In the genomic region with DNA sequence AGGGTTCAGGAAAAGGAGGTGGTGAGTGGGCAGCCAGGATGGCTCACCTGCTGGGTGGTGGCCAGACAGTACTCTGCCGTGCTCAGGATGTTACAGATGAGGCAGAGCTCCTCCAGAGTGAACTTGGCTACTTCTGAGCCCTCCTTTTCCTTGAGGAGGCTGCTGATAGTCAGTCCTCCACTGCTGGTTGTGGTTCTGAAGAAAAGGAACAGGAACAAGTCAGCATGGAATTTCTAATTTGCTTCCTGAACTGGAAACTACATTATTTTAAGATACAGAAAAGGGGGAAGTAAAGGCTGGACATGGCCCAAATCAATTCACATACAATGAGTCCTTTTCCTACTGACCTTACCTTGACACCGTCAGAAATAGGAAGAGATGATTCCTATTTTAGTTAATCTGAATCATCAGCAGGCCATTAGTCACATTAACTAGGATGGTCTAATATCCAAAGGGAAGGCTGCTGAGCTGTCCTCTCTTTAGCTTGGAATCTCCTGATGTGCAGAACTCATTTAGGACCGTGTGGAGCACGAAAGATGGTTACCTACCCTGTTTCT, we compare ENCODE assay signal across 7 cellular contexts.
A peak's percentile ranks its signal among the peaks of the same experiment; 100 is the strongest.
DNase-seq lines count a peak whose midpoint lies in the region; ATAC-seq and TF ChIP-seq lines count a peak whose summit lies in the region.

No MANE protein-coding gene starts in this region.

- H3K4me1 ChIP-seq in PC-9 (replicated peaks; ENCODE audit: insufficient read depth) (peaks cover 19% of the 10 kb centered on the region), thymus (ENCODE audit: control insufficient read depth, insufficient read depth, low read length) (no peaks in the 10 kb centered on the region)

- no peaks in the 10 kb centered on the region for H3K9me3 ChIP-seq in PC-9 (ENCODE audit: insufficient read depth, low read depth)
- no peaks in the 10 kb centered on the region for H3K9me3 ChIP-seq in thymus (ENCODE audit: control insufficient read depth)

- no peak for TF ChIP-seq CTCF in PC-9 (conservative IDR thresholded peaks at IDR 0.05)

- DNase-seq in PC-9 (no peak), caudate nucleus (lab: John Stamatoyannopoulos, UW) (no peak), kidney tubule cell (ENCODE audit: low spot score) (peak; percentile 74), SIG-M5 treated with dmso at 0.1 percent for 504 hours (lab: John Stamatoyannopoulos, UW; ENCODE audit: unreplicated experiment) (no peak), G401 (ENCODE audit: low spot score) (no peak)
- no peak for DNase-seq in stimulated activated naive CD8-positive, alpha-beta T cell treated with anti-CD3 and anti-CD28 coated beads, Interleukin-15, Interleukin-2, amounts not matched to agents 100 U/mL and 50 U/mL, for 24 hours

- POLR2A ChIA-PET in PC-9 (lab: Charles Lee; ENCODE audit: unreplicated experiment): interaction anchor here (0.6 kb wide), 1 partner anchor 26 kb away, joined by 3 read pairs; no protein-coding TSS in a partner anchor

- 84% methylated on average over 4 of the region's 4 CpGs for WGBS in thymus

- in situ Hi-C loops in G401 (cut with HindIII; ENCODE audit: low sequenced_read_pairs): no loop called here

- no peaks in the 10 kb centered on the region for H4K20me1 ChIP-seq in PC-9 (ENCODE audit: insufficient read depth)

- 0 out of 2 replicates have a peak, but pooled peaks cover 3% of the 10 kb centered on the region for H3F3A ChIP-seq in PC-9 (ENCODE audit: insufficient read depth, low read depth)

- no TSS peak for BruUV-seq in PC-9 (replicated peaks; lab: Mats Ljungman, UMichigan)

- ATAC-seq in stimulated activated naive CD8-positive, alpha-beta T cell treated with anti-CD3 and anti-CD28 coated beads, Interleukin-15, Interleukin-2, amounts not matched to agents 100 U/mL and 50 U/mL, for 24 hours: no peak

- H3K36me3 ChIP-seq in PC-9 (ENCODE audit: low read depth) (no peaks in the 10 kb centered on the region), thymus (ENCODE audit: control insufficient read depth, insufficient read depth) (peaks cover 35% of the 10 kb centered on the region)

- H3K4me3 ChIP-seq in PC-9 (no peak overlapping the region), thymus (ENCODE audit: low read length) (no peak overlapping the region)

- H3K27ac ChIP-seq in PC-9: peak overlapping the region; percentile 39
- H3K27ac ChIP-seq in caudate nucleus (ENCODE audit: low read depth, low read length): peak overlapping the region; percentile 77
- peak overlapping the region; percentile 37 for H3K27ac ChIP-seq in thymus (ENCODE audit: low read depth)

- no peaks in the 10 kb centered on the region for H3K9me2 ChIP-seq in PC-9 (ENCODE audit: insufficient read depth)

- CTCF ChIA-PET in PC-9 (lab: Charles Lee): no interaction called here

- no peak overlapping the region for H2AFZ ChIP-seq in PC-9

- H3K79me2 ChIP-seq in PC-9 (ENCODE audit: low read depth): no peaks in the 10 kb centered on the region

- intact Hi-C loops in PC-9 (cut with micrococcal nuclease; ENCODE audit: unreplicated experiment): no loop called here

- peak overlapping the region; percentile 8; the same call in 1 of the 2 replicates for H3K4me2 ChIP-seq in PC-9

- H3K27me3 ChIP-seq in PC-9 (ENCODE audit: insufficient read depth, low read depth) (no peaks in the 10 kb centered on the region), thymus (ENCODE audit: control insufficient read depth, insufficient read depth) (no peaks in the 10 kb centered on the region)
